In genomic region chr18:63402246-63403164, GRCh38 we compare ENCODE assay signal across 16 cellular contexts. TPM values are rescaled to one million over a fixed set of nuclear protein-coding genes. Genes with fewer than 3 reads are reported as not detected.
DNase-seq lines count a peak whose midpoint lies in the region; ATAC-seq and TF ChIP-seq lines count a peak whose summit lies in the region.
"Had no signal": no experiment of that assay in that cellular context is flagged by ENCODE, and none has a peak within 500 bp of the region (broad histone marks: within the 10 kb centered on the region; RNA-seq: fewer than 3 reads in every experiment).

No MANE protein-coding gene starts in this region.

- no peak overlapping the region for H3K27ac ChIP-seq in brain microvascular endothelial cell
- H3K27ac ChIP-seq: BLaER1 treated with 17β-estradiol and CSF1 and Interleukin-3, amounts not matched to agents 10 nM and 100 nM; KMS-11 had no signal

- peaks cover 52% of the 10 kb centered on the region for H3K36me3 ChIP-seq in brain microvascular endothelial cell (replicated peaks)

- CTCF ChIA-PET in activated CD4-positive, alpha-beta T cell treated with anti-CD3 and anti-CD28 coated beads for 36 hours (lab: Charles Lee) = no interaction called here

- H3K36me3 Mint-ChIP-seq in activated CD4-positive, alpha-beta T cell treated with anti-CD3 and anti-CD28 coated beads for 36 hours (ENCODE audit: low read depth) = peaks cover 57% of the 10 kb centered on the region

- intact Hi-C loops in activated CD4-positive, alpha-beta T cell treated with anti-CD3 and anti-CD28 coated beads for 36 hours (cut with DNase I, micrococcal nuclease) = no loop called here
- intact Hi-C loops in Right ventricle myocardium inferior (cut with DNase I) = loop anchor here (5.0 kb wide), 1 partner anchor 35 kb away; the partner anchor contains the start of gene KDSR
- intact Hi-C loops in cardiac septum (cut with DNase I) = no loop called here
- intact Hi-C loops in left ventricle myocardium superior (cut with micrococcal nuclease) = no loop called here

- H3K27me3 Mint-ChIP-seq in activated CD4-positive, alpha-beta T cell treated with anti-CD3 and anti-CD28 coated beads for 36 hours = no peaks in the 10 kb centered on the region

- no peak for TF ChIP-seq CTCF in brain microvascular endothelial cell (IDR thresholded peaks at IDR 0.05; ENCODE audit: low read depth, low read length, missing control alignments)

- peaks cover 8% of the 10 kb centered on the region for H3K4me1 Mint-ChIP-seq in activated CD4-positive, alpha-beta T cell treated with anti-CD3 and anti-CD28 coated beads for 36 hours

- H3K4me3 Mint-ChIP-seq in activated CD4-positive, alpha-beta T cell treated with anti-CD3 and anti-CD28 coated beads for 36 hours = no peak overlapping the region

- no peaks in the 10 kb centered on the region for H3K9me3 Mint-ChIP-seq in activated CD4-positive, alpha-beta T cell treated with anti-CD3 and anti-CD28 coated beads for 36 hours (ENCODE audit: low read depth)

- ATAC-seq in activated CD4-positive, alpha-beta T cell treated with anti-CD3 and anti-CD28 coated beads for 36 hours = no peak
- ATAC-seq in Right ventricle myocardium inferior = peak; percentile 80
- peak; percentile 90 for ATAC-seq in left ventricle myocardium superior
- ATAC-seq: HepG2 had no signal

- DNase-seq in activated CD4-positive, alpha-beta T cell treated with anti-CD3 and anti-CD28 coated beads for 36 hours = no peak
- no peak for DNase-seq in activated CD4-positive, alpha-beta T cell treated with anti-CD3 and anti-CD28 coated beads, Interleukin-2, amount 50 U/mL, for 4 hours
- DNase-seq in Right ventricle myocardium inferior (ENCODE audit: missing footprints) (no peak), cardiac septum (ENCODE audit: low spot score) (no peak), left ventricle myocardium superior (no peak), brain microvascular endothelial cell (no peak), HT-29 (ENCODE audit: low spot score) (no peak), midbrain (lab: John Stamatoyannopoulos, UW) (no peak)
- DNase-seq: H7, MG63, NCI-H1092 treated with DMSO at 0.1 percent for 48 hours, NCI-H1694, NCI-H446 had no signal

- in situ Hi-C loops in brain microvascular endothelial cell (cut with HindIII; ENCODE audit: low pct_ligation_motif_present, low sequenced_read_pairs) = no loop called here

- peak overlapping the region; percentile 69 for H3K27ac Mint-ChIP-seq in activated CD4-positive, alpha-beta T cell treated with anti-CD3 and anti-CD28 coated beads for 36 hours

- POLR2A ChIA-PET in activated CD4-positive, alpha-beta T cell treated with anti-CD3 and anti-CD28 coated beads for 36 hours (lab: Charles Lee) = no interaction called here

- no peak overlapping the region for H3K4me3 ChIP-seq in brain microvascular endothelial cell (ENCODE audit: low read depth, low read length)
- H3K4me3 ChIP-seq: BLaER1 treated with 17β-estradiol and CSF1 and Interleukin-3, amounts not matched to agents 10 nM and 100 nM; MG63 had no signal

- H3K27me3 ChIP-seq in brain microvascular endothelial cell (replicated peaks) = no peaks in the 10 kb centered on the region
- H3K27me3 ChIP-seq: BLaER1 treated with 17β-estradiol and CSF1 and Interleukin-3, amounts not matched to agents 10 nM and 100 nM; MG63 had no signal

RNA-seq across cellular contexts. Expression of gene VPS4B, which starts 19.8 kb away (rescaled TPM):
- 10 to 100 TPM; 40.7 to 48.4 TPM for total RNA-seq in activated CD4-positive, alpha-beta T cell treated with anti-CD3 and anti-CD28 coated beads for 36 hours
- total RNA-seq in Right ventricle myocardium inferior (20.4 TPM), cardiac septum (22.4 TPM), left ventricle myocardium superior (20.6 TPM)
- total RNA-seq in HT-29 (2014; rRNA removed; shearing (Covaris generic)) = 16.0 and 16.7 TPM in 2 replicates

RNA-seq across cellular contexts. Expression of gene KDSR, which starts 35.5 kb away (rescaled TPM):
- total RNA-seq in activated CD4-positive, alpha-beta T cell treated with anti-CD3 and anti-CD28 coated beads for 36 hours = 10 to 100 TPM; 72.6 to 78.6 TPM
- total RNA-seq in Right ventricle myocardium inferior (32.3 TPM), cardiac septum (54.3 TPM), left ventricle myocardium superior (32.9 TPM)
- total RNA-seq in HT-29 (2014; rRNA removed; shearing (Covaris generic)) = 24.1 and 31.3 TPM in 2 replicates
